ENCODE assay signal across 12 cellular contexts in the genomic region with DNA sequence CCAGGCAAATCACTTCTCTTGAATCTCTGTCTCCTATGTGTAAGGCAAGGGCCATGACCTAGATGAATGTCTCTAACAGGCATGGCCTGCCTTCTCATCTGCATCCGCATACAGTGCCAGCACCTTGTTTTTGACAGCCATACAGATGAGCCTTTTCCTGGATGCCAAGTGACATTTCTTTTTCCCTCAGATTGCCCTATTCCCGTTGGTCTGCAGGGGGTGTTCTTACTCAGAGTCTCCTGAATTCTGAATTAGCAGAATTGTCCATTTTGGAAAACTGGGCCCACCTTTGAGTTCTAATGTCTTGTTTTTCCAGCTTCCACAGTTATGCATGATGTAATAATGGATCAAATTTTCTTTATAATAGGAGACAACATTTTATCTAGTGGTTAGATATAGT.
DNase-seq lines count a peak whose midpoint lies in the region; ATAC-seq and TF ChIP-seq lines count a peak whose summit lies in the region.
"Had no signal": no experiment of that assay in that cellular context is flagged by ENCODE, and none has a peak within 500 bp of the region (broad histone marks: within the 10 kb centered on the region; RNA-seq: fewer than 3 reads in every experiment).

No MANE protein-coding gene starts in this region.

- TF ChIP-seq CTCF in MM.1S (IDR thresholded peaks at IDR 0.05; ENCODE audit: low read length) (0 out of 2 replicates have a peak, but pooled peaks have one; percentile 6), choroid plexus epithelial cell (conservative IDR thresholded peaks at IDR 0.05; ENCODE audit: low read depth, low read length) (peak; percentile 65), neural crest cell (conservative IDR thresholded peaks at IDR 0.05) (peak; percentile 38)

- H3K79me2 ChIP-seq in MM.1S (ENCODE audit: low read length) = no peaks in the 10 kb centered on the region

- no peak overlapping the region for H3K4me2 ChIP-seq in MM.1S (ENCODE audit: low read depth, low read length)

- H3K4me3 ChIP-seq in MM.1S (ENCODE audit: low read length) (no peak overlapping the region), choroid plexus epithelial cell (ENCODE audit: low read depth, low read length) (no peak overlapping the region)
- H3K4me3 ChIP-seq: right atrium auricular region had no signal

- H3K27me3 Mint-ChIP-seq in neural crest cell (ENCODE audit: low read depth) = peaks cover 3% of the 10 kb centered on the region

- no peaks in the 10 kb centered on the region for H3K36me3 ChIP-seq in MM.1S (replicated peaks; ENCODE audit: insufficient read depth, low read length)
- H3K36me3 ChIP-seq: right atrium auricular region had no signal

- no peaks in the 10 kb centered on the region for H3F3A ChIP-seq in MM.1S (ENCODE audit: insufficient read depth, low read length)

- no peak overlapping the region for H3K9ac ChIP-seq in MM.1S (ENCODE audit: low read length)

- DNase-seq in DMS 273 (lab: John Stamatoyannopoulos, UW; ENCODE audit: unreplicated experiment) = peak; percentile 41
- DNase-seq in DMS 273 treated with DMSO at 0.1 percent for 48 hours (lab: John Stamatoyannopoulos, UW) = no peak
- no peak for DNase-seq in MM.1S
- peak; percentile 34 for DNase-seq in choroid plexus epithelial cell (ENCODE audit: low read depth)
- no peak for DNase-seq in neural crest cell (ENCODE audit: low read depth, low spot score)
- no peak for DNase-seq in A172 (ENCODE audit: low spot score)
- DNase-seq in NCI-H510A treated with DMSO at 0.1 percent for 48 hours (lab: John Stamatoyannopoulos, UW) = no peak
- DNase-seq: activated CD4-positive, alpha-beta memory T cell treated with anti-CD3 and anti-CD28 coated beads for 36 hours; activated naive CD4-positive, alpha-beta T cell treated with anti-CD3 and anti-CD28 coated beads for 36 hours had no signal

- H3K9me3 ChIP-seq in MM.1S (replicated peaks; ENCODE audit: insufficient read depth, low read length) = no peaks in the 10 kb centered on the region
- H3K9me3 ChIP-seq: right atrium auricular region had no signal

- H3K36me3 Mint-ChIP-seq in neural crest cell (ENCODE audit: low read depth) = no peaks in the 10 kb centered on the region
- H3K36me3 Mint-ChIP-seq: activated CD4-positive, alpha-beta memory T cell treated with anti-CD3 and anti-CD28 coated beads for 36 hours had no signal

- no peaks in the 10 kb centered on the region for H3K9me2 ChIP-seq in MM.1S (replicated peaks; ENCODE audit: insufficient read depth, low read length)

- peak overlapping the region; percentile 59 for H3K27ac Mint-ChIP-seq in neural crest cell (ENCODE audit: unreplicated experiment)
- H3K27ac Mint-ChIP-seq: activated CD4-positive, alpha-beta memory T cell treated with anti-CD3 and anti-CD28 coated beads for 36 hours; activated naive CD4-positive, alpha-beta T cell treated with anti-CD3 and anti-CD28 coated beads for 36 hours had no signal

- H3K9me3 Mint-ChIP-seq in neural crest cell = no peaks in the 10 kb centered on the region
- H3K9me3 Mint-ChIP-seq: activated CD4-positive, alpha-beta memory T cell treated with anti-CD3 and anti-CD28 coated beads for 36 hours; activated naive CD4-positive, alpha-beta T cell treated with anti-CD3 and anti-CD28 coated beads for 36 hours had no signal

- H3K27ac ChIP-seq in MM.1S (ENCODE audit: low read length) = no peak overlapping the region
- H3K27ac ChIP-seq: 22Rv1, right atrium auricular region had no signal

- H4K20me1 ChIP-seq in MM.1S (ENCODE audit: insufficient read depth, low read length) = no peaks in the 10 kb centered on the region

- no peak overlapping the region for H3K4me3 Mint-ChIP-seq in neural crest cell
- H3K4me3 Mint-ChIP-seq: activated CD4-positive, alpha-beta memory T cell treated with anti-CD3 and anti-CD28 coated beads for 36 hours; activated naive CD4-positive, alpha-beta T cell treated with anti-CD3 and anti-CD28 coated beads for 36 hours had no signal

- no peak for ATAC-seq in GM19395 (IDR thresholded peaks at IDR 0.05; ENCODE audit: unreplicated experiment)

- H3K27me3 ChIP-seq in MM.1S (replicated peaks; ENCODE audit: insufficient read depth, low read length) = no peaks in the 10 kb centered on the region
- H3K27me3 ChIP-seq: right atrium auricular region had no signal

- H3K4me1 ChIP-seq in MM.1S (ENCODE audit: low read length) = peaks cover 8% of the 10 kb centered on the region; the same call in 1 of the 2 replicates
- H3K4me1 ChIP-seq: right atrium auricular region had no signal

- peaks cover 26% of the 10 kb centered on the region for H3K4me1 Mint-ChIP-seq in neural crest cell

- no peak overlapping the region for H2AFZ ChIP-seq in MM.1S (ENCODE audit: low read length)

Comparison
In these comparisons a context has a peak if more than half of its experiments do, and no peak if none do; other contexts are left out.
1. DNase-seq: peak in DMS 273 (single experiment) and choroid plexus epithelial cell (single experiment); none in DMS 273 treated with DMSO at 0.1 percent for 48 hours (single experiment), MM.1S (single experiment), neural crest cell (single experiment), A172 (single experiment) and NCI-H510A treated with DMSO at 0.1 percent for 48 hours (single experiment).
2. CTCF ChIP-seq: peak in every context shown above with its lines; median percentile 65 in choroid plexus epithelial cell; 38 in neural crest cell; 6 in MM.1S.